Comparison of ENCODE assay signal across 8 cellular contexts in the genomic region with DNA sequence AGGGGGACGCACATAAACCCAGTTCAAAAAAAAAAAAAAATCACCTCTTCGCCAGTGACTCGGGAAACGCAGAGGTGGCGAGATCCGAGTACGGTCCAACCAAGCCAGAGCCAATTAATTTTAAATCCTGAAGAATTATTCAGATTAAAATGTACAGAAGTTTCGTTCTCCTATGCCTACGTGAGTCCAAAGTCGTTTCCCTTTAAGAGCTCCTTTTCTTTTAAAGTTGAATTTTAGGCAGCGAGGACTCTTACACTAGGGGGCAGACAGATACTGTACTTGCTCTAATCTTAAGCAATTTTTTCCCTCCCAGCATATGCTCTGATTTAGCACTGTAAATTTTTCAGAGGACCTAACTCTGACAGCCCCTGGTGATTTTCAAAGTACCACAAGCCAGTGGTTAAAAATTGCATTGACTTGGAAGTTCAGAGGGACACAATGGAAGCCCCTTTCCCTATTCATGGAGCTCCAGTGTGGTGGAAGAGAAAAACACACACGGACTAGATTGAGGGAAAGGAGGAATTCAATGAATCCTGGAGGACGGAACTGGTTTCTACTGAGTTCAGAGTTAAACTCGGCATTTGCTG. TPM values are rescaled to one million over a fixed set of nuclear protein-coding genes. Genes with fewer than 3 reads are reported as not detected.
DNase-seq lines count a peak whose midpoint lies in the region; ATAC-seq and TF ChIP-seq lines count a peak whose summit lies in the region.

No MANE protein-coding gene starts in this region.

- TF ChIP-seq CTCF in 22Rv1 (IDR thresholded peaks at IDR 0.05), result peak; percentile 81
- peak; percentile 47 for TF ChIP-seq CTCF in GM12874 (IDR thresholded peaks at IDR 0.05; ENCODE audit: insufficient read depth, low read depth, low read length)
- TF ChIP-seq CTCF in gastroesophageal sphincter (IDR thresholded peaks at IDR 0.05), result peak; percentile 65 to 90 (median 86)
- peak; percentile 17 to 83 (median 72) for TF ChIP-seq CTCF in prostate gland (IDR thresholded peaks at IDR 0.05)

- H3K27me3 Mint-ChIP-seq in T-helper 2 cell treated with Interferon-gamma antibody and Interleukin-4, amounts not matched to agents 5 μg/mL and 100 μg/mL, for 36 hours (ENCODE audit: low read depth), result peaks cover 84% of the 10 kb centered on the region

- H3K9me3 Mint-ChIP-seq in T-helper 2 cell treated with Interferon-gamma antibody and Interleukin-4, amounts not matched to agents 5 μg/mL and 100 μg/mL, for 36 hours, result no peaks in the 10 kb centered on the region

- H3K27me3 ChIP-seq in gastroesophageal sphincter (no peaks in the 10 kb centered on the region), prostate gland (replicated peaks; ENCODE audit: insufficient read depth) (no peaks in the 10 kb centered on the region)

- H3K27ac Mint-ChIP-seq in T-helper 2 cell treated with Interferon-gamma antibody and Interleukin-4, amounts not matched to agents 5 μg/mL and 100 μg/mL, for 36 hours, result no peak overlapping the region

- H3K27ac ChIP-seq in 22Rv1 (peak overlapping the region; percentile 89), gastroesophageal sphincter (peak overlapping the region; percentile 64 to 98 (median 94)), prostate gland (peak overlapping the region; percentile 83 to 92)

- 0 to 1% methylated on average over 11 to 14 of the region's 14 CpGs for WGBS in gastroesophageal sphincter (ENCODE audit: low coverage in 1 of 2), 2 donors
- 6% methylated on average over 14 of the region's 14 CpGs for WGBS in prostate gland

- H3K36me3 Mint-ChIP-seq in T-helper 2 cell treated with Interferon-gamma antibody and Interleukin-4, amounts not matched to agents 5 μg/mL and 100 μg/mL, for 36 hours (ENCODE audit: low read depth), result no peaks in the 10 kb centered on the region

- H3K4me3 ChIP-seq in gastroesophageal sphincter, result peak overlapping the region; percentile 69 to 87
- H3K4me3 ChIP-seq in prostate gland, result peak overlapping the region; percentile 42 to 50

- H3K4me1 ChIP-seq in gastroesophageal sphincter (peaks cover 3 to 52% (median 9%) of the 10 kb centered on the region in 3 donors), prostate gland (replicated peaks) (no peaks in the 10 kb centered on the region)

- H3K9me3 ChIP-seq in gastroesophageal sphincter (no peaks in the 10 kb centered on the region), prostate gland (no peaks in the 10 kb centered on the region)

- TF ChIP-seq POLR2A in gastroesophageal sphincter (IDR thresholded peaks at IDR 0.05) (no peak), prostate gland (IDR thresholded peaks at IDR 0.05) (no peak)

- ATAC-seq in gastroesophageal sphincter (peak; percentile 30), GM21447 (IDR thresholded peaks at IDR 0.05; ENCODE audit: unreplicated experiment) (no peak)

- no peak for TF ChIP-seq EP300 in gastroesophageal sphincter (IDR thresholded peaks at IDR 0.05)

- peaks cover 8% of the 10 kb centered on the region for H3K4me1 Mint-ChIP-seq in T-helper 2 cell treated with Interferon-gamma antibody and Interleukin-4, amounts not matched to agents 5 μg/mL and 100 μg/mL, for 36 hours (ENCODE audit: low read depth)

- intact Hi-C loops in prostate gland (cut with DNase I), result loop anchor here (2.0 to 10.0 kb wide), 4 partner anchors 272 to 1162 kb away; no protein-coding TSS in a partner anchor

- no peaks in the 10 kb centered on the region for H3K36me3 ChIP-seq in gastroesophageal sphincter
- no peaks in the 10 kb centered on the region for H3K36me3 ChIP-seq in prostate gland

- DNase-seq in MV-4-11 (lab: John Stamatoyannopoulos, UW) (peak; percentile 85), prostate gland (ENCODE audit: low spot score) (peak; percentile 64)
- no peak for DNase-seq in T-helper 2 cell treated with Interferon-gamma antibody and Interleukin-4, amounts not matched to agents 5 μg/mL and 100 μg/mL, for 36 hours (ENCODE audit: low spot score)
- no peak for DNase-seq in activated CD4-positive, alpha-beta T cell treated with anti-CD3 and anti-CD28 coated beads, Interleukin-2, amount 50 U/mL, for 48 hours

- H3K4me3 Mint-ChIP-seq in T-helper 2 cell treated with Interferon-gamma antibody and Interleukin-4, amounts not matched to agents 5 μg/mL and 100 μg/mL, for 36 hours, result peak overlapping the region; percentile 27

RNA-seq across cellular contexts. Expression of a gene that starts 3.3 kb away (rescaled TPM):
- 100 to 1,000 TPM in 1 of 4 donors, 10 to 100 TPM in 3; 82.7 to 126 (median 91.8) TPM for total RNA-seq in gastroesophageal sphincter
- total RNA-seq in prostate gland, result 10 to 100 TPM; 48.7 to 58.1 TPM

Comparison
In these comparisons a context has a peak if more than half of its experiments do, and no peak if none do; other contexts are left out.
1. DNase-seq: peak in MV-4-11 (single experiment) and prostate gland (single experiment); none in T-helper 2 cell treated with Interferon-gamma antibody and Interleukin-4, amounts not matched to agents 5 μg/mL and 100 μg/mL, for 36 hours (single experiment) and activated CD4-positive, alpha-beta T cell treated with anti-CD3 and anti-CD28 coated beads, Interleukin-2, amount 50 U/mL, for 48 hours (0 of 2).
2. Peak in every context shown above with its lines, with median percentiles within 50 percentile points of each other: H3K27ac ChIP-seq and CTCF ChIP-seq.